ENCODE assay signal across 2 cellular contexts in the genomic region with DNA sequence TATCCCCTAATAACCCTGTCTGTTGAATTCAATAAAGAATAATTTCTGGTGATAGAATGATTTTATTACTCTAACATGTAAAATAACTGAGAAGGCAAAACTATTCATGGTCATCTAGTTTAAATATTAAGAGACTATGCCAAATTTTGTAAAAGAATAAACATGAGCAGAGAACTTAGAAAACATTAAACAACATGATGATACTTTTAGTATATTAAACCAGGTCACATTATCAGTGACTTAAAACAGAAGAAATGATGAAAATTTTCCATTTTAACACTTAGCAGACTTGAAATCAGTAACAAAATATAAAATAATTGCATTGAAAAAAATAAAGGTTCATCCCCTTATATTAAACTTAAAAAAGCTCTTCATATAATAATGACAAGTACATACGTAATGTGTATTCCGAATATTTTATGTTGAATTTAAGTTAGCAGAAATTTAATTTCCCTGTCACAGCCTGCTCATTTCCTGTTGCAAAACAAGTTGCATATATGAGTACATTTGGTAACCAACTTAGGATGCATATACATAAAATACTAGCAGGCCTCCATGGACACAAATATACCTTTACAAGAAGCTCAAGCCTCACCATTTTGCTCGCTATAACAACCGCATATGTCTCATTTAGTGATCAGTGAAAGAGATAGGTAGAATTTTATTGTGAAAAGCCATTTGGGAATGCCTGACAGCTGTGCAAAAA.
TF ChIP-seq lines count a peak whose summit lies in the region.

No MANE protein-coding gene starts in this region.

TF ChIP-seq in IMR-90, 13 proteins besides CTCF, POLR2A, EP300 and RAD21:
- TF ChIP-seq CEBPB (IDR thresholded peaks at IDR 0.05; ENCODE audit: low read depth, low read length) (peak; percentile 25; the same call in 1 of the 2 replicates), RFX5 (IDR thresholded peaks at IDR 0.05; ENCODE audit: low read depth, low read length) (no peak)

TF ChIP-seq in GM12878, 131 proteins besides CTCF, POLR2A, EP300 and RAD21:
- TF ChIP-seq SP1 (IDR thresholded peaks at IDR 0.05; ENCODE audit: low read depth, low read length) (no peak), RBBP5 (conservative IDR thresholded peaks at IDR 0.05) (no peak), RB1 (IDR thresholded peaks at IDR 0.05; ENCODE audit: borderline replicate concordance) (no peak), SREBF1 (IDR thresholded peaks at IDR 0.05; ENCODE audit: low read length) (no peak), RFX5 (IDR thresholded peaks at IDR 0.05; ENCODE audit: low read depth, low read length) (no peak), ZNF207 (IDR thresholded peaks at IDR 0.05; ENCODE audit: borderline replicate concordance) (no peak)
